ENCODE assay signal across 1 cellular context in genomic region chr22:20559174-20559760, GRCh38.
TF ChIP-seq lines count a peak whose summit lies in the region.

No MANE protein-coding gene starts in this region.

TF ChIP-seq in HepG2, 621 proteins besides CTCF, POLR2A, EP300 and RAD21:
- TF ChIP-seq CCAR2 (optimal IDR thresholded peaks at IDR 0.05; ENCODE audit: low read depth, low read length) (no peak), ZNF337 (CRISPR knock-in tag; IDR thresholded peaks at IDR 0.05; ENCODE audit: borderline replicate concordance, low read depth) (no peak), ZNF292 (CRISPR knock-in tag; IDR thresholded peaks at IDR 0.05; ENCODE audit: borderline replicate concordance, low read depth) (no peak), MLLT10 (CRISPR knock-in tag; IDR thresholded peaks at IDR 0.05) (no peak), ZXDC (CRISPR knock-in tag; IDR thresholded peaks at IDR 0.05) (no peak), KDM1A (CRISPR knock-in tag; IDR thresholded peaks at IDR 0.05) (no peak), NAIF1 (CRISPR knock-in tag; IDR thresholded peaks at IDR 0.05; ENCODE audit: borderline replicate concordance) (no peak), HNF4G (IDR thresholded peaks at IDR 0.05; ENCODE audit: borderline replicate concordance, low read depth, low read length) (no peak), HNF4G (CRISPR knock-in tag; IDR thresholded peaks at IDR 0.05; ENCODE audit: borderline replicate concordance, low read depth) (no peak), ESRRA (CRISPR knock-in tag; IDR thresholded peaks at IDR 0.05; ENCODE audit: low read depth) (no peak), ZNF570 (CRISPR knock-in tag; IDR thresholded peaks at IDR 0.05; ENCODE audit: borderline replicate concordance) (no peak), KLF12 (CRISPR knock-in tag; IDR thresholded peaks at IDR 0.05; ENCODE audit: borderline replicate concordance) (no peak), ZNF776 (CRISPR knock-in tag; IDR thresholded peaks at IDR 0.05) (no peak), MAX (IDR thresholded peaks at IDR 0.05) (no peak), PAF1 (CRISPR knock-in tag; IDR thresholded peaks at IDR 0.05) (no peak), ZBTB33 (CRISPR knock-in tag; IDR thresholded peaks at IDR 0.05) (no peak), NFE2L2 (IDR thresholded peaks at IDR 0.05; ENCODE audit: low read length) (no peak)
TF ChIP-seq in HepG2: peak in this region for 0.
